ENCODE assay signal across 1 cellular context in genomic region chr20:23350007-23350854, GRCh38.
TF ChIP-seq lines count a peak whose summit lies in the region.

NXT1 (plus strand) TSS chr20:23350791; CDS start chr20:23354042, 3,251 bp downstream.

TF ChIP-seq in WTC11, 78 proteins besides CTCF, POLR2A, EP300 and RAD21 (continued from another document):
- 0 out of 2 replicates have a peak, but pooled peaks have one; percentile 54 for TF ChIP-seq ZBTB43 (CRISPR knock-in tag; IDR thresholded peaks at IDR 0.05)
- no peak for TF ChIP-seq HMGXB4 (CRISPR knock-in tag; IDR thresholded peaks at IDR 0.05)
- no peak for TF ChIP-seq ZNF219 (CRISPR knock-in tag; IDR thresholded peaks at IDR 0.05; ENCODE audit: borderline replicate concordance)
- peak; percentile 48; the same call in 1 of the 2 replicates for TF ChIP-seq FOXP1 (CRISPR knock-in tag; IDR thresholded peaks at IDR 0.05; ENCODE audit: borderline replicate concordance)
